Comparison of ENCODE assay signal across 1 cellular context in the genomic region with DNA sequence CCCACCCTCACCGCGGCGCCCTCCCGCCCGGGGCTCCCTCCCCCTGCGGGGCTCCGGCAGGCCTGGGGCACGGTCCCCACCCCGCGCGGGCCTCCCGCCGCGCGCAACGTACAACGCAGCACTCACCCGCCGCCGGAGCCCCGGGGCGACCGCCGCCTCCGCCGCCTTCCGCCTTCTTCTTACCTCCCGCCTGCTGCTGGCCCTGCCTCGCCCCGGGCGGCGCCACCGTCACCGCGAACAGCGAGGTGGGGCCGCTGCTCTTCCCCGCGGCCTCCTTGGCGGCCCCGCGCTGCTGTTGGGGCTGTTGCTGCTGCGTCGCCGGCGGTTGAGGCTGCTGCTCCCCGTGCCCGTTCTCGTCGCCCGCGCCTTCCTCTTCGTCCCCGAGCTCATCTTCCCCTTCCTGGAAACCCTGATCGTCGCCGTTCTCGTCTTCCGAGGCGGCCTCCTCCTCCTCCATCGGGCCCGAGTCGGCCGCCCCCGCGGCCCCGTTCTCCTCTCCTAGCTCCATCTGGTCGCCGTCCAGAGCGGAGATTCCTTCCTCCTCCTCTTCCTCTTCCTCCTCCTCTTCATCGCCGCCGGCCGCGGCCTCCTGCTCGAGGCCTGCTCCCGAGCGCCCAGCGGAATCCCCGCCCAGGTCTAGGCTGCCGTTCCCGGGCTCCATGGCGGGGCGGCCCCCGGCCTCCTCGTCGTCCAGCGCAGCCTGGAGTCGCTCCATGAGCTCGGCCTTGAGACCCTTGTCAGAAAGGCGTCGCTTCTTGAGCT.
TF ChIP-seq lines count a peak whose summit lies in the region.

No MANE protein-coding gene starts in this region.

TF ChIP-seq in HCT116, 20 proteins besides CTCF, POLR2A, EP300 and RAD21:
- TF ChIP-seq SIN3A (IDR thresholded peaks at IDR 0.05; ENCODE audit: low read depth), result peak; percentile 13; the same call in 1 of the 2 replicates
- no peak for TF ChIP-seq ZNF274 (IDR thresholded peaks at IDR 0.05; ENCODE audit: low read depth, low read length)
- no peak for TF ChIP-seq ATF3 (IDR thresholded peaks at IDR 0.05)
- peak; percentile 78 for TF ChIP-seq ZFX (IDR thresholded peaks at IDR 0.05)
- no peak; the same call in 1 of the 2 replicates for TF ChIP-seq POLR2AphosphoS5 (IDR thresholded peaks at IDR 0.05; ENCODE audit: low read depth, low read length)
